13 cellular contexts compared by ENCODE assay signal in genomic region chr1:55195523-55196233, GRCh38. TPM values are rescaled to one million over a fixed set of nuclear protein-coding genes. Genes with fewer than 3 reads are reported as not detected.
DNase-seq lines count a peak whose midpoint lies in the region; ATAC-seq and TF ChIP-seq lines count a peak whose summit lies in the region.
"Had no signal": no experiment of that assay in that cellular context is flagged by ENCODE, and none has a peak within 500 bp of the region (broad histone marks: within the 10 kb centered on the region; RNA-seq: fewer than 3 reads in every experiment).

No MANE protein-coding gene starts in this region.

- TF ChIP-seq POLR2A in vagina (IDR thresholded peaks at IDR 0.05) (no peak), testis (IDR thresholded peaks at IDR 0.05) (no peak)

- no peaks in the 10 kb centered on the region for H3K9me3 Mint-ChIP-seq in activated CD4-positive, alpha-beta T cell treated with anti-CD3 and anti-CD28 coated beads for 36 hours (ENCODE audit: low read depth)
- H3K9me3 Mint-ChIP-seq in activated naive CD8-positive, alpha-beta T cell treated with anti-CD3 and anti-CD28 coated beads for 36 hours, result peaks cover 1% of the 10 kb centered on the region

- no peak overlapping the region for H3K4me3 ChIP-seq in skeletal muscle cell (ENCODE audit: low read depth, low read length)
- H3K4me3 ChIP-seq in MG63, result no peak overlapping the region
- H3K4me3 ChIP-seq in vagina, result no peak overlapping the region
- H3K4me3 ChIP-seq in testis, result no peak overlapping the region
- H3K4me3 ChIP-seq: esophagus muscularis mucosa had no signal

- H3K27ac ChIP-seq in vagina (no peak overlapping the region), testis (no peak overlapping the region)
- H3K27ac ChIP-seq: esophagus muscularis mucosa had no signal

- H3K4me1 Mint-ChIP-seq in activated CD4-positive, alpha-beta T cell treated with anti-CD3 and anti-CD28 coated beads for 36 hours, result peaks cover 63% of the 10 kb centered on the region
- H3K4me1 Mint-ChIP-seq in activated naive CD8-positive, alpha-beta T cell treated with anti-CD3 and anti-CD28 coated beads for 36 hours, result peaks cover 63% of the 10 kb centered on the region

- no peaks in the 10 kb centered on the region for H3K9me3 ChIP-seq in MG63
- H3K9me3 ChIP-seq in vagina, result no peaks in the 10 kb centered on the region
- no peaks in the 10 kb centered on the region for H3K9me3 ChIP-seq in testis
- H3K9me3 ChIP-seq: esophagus muscularis mucosa had no signal

- no peaks in the 10 kb centered on the region for H3K27me3 Mint-ChIP-seq in activated CD4-positive, alpha-beta T cell treated with anti-CD3 and anti-CD28 coated beads for 36 hours
- H3K27me3 Mint-ChIP-seq in activated naive CD8-positive, alpha-beta T cell treated with anti-CD3 and anti-CD28 coated beads for 36 hours, result no peaks in the 10 kb centered on the region
- H3K27me3 Mint-ChIP-seq: activated CD8-positive, alpha-beta memory T cell treated with anti-CD3 and anti-CD28 coated beads, Interleukin-2, amount 10 ng/mL, durations not matched to agents 7 days and 5 days had no signal

- intact Hi-C loops in activated CD4-positive, alpha-beta T cell treated with anti-CD3 and anti-CD28 coated beads for 36 hours (cut with DNase I, micrococcal nuclease), result no loop called here
- intact Hi-C loops in vagina (cut with DNase I) (no loop called here), testis (cut with DNase I; ENCODE audit: low total_unique reads) (no loop called here)

- TF ChIP-seq CTCF in vagina (IDR thresholded peaks at IDR 0.05) (no peak), testis (IDR thresholded peaks at IDR 0.05) (no peak)

- CTCF ChIA-PET in activated CD4-positive, alpha-beta T cell treated with anti-CD3 and anti-CD28 coated beads for 36 hours (lab: Charles Lee), result interaction anchor here (0.5 to 1.1 kb wide), 3 partner anchors 17 to 26 kb away, joined by 3 to 4 read pairs (median 4); no protein-coding TSS in a partner anchor

- 92 to 94% methylated on average over 3 of the region's 3 CpGs for WGBS in testis, 2 donors

- H3K4me1 ChIP-seq in vagina (peaks cover 29% of the 10 kb centered on the region), testis (no peaks in the 10 kb centered on the region)

- H3K36me3 Mint-ChIP-seq in activated CD4-positive, alpha-beta T cell treated with anti-CD3 and anti-CD28 coated beads for 36 hours (ENCODE audit: low read depth), result peaks cover 19% of the 10 kb centered on the region
- peaks cover 45% of the 10 kb centered on the region for H3K36me3 Mint-ChIP-seq in activated naive CD8-positive, alpha-beta T cell treated with anti-CD3 and anti-CD28 coated beads for 36 hours

- POLR2A ChIA-PET in activated CD4-positive, alpha-beta T cell treated with anti-CD3 and anti-CD28 coated beads for 36 hours (lab: Charles Lee), result interaction anchor here (1.3 kb wide), 1 partner anchor 14 kb away, joined by 6 read pairs; no protein-coding TSS in a partner anchor

- no peak overlapping the region for H3K4me3 Mint-ChIP-seq in activated CD4-positive, alpha-beta T cell treated with anti-CD3 and anti-CD28 coated beads for 36 hours
- H3K4me3 Mint-ChIP-seq in activated naive CD8-positive, alpha-beta T cell treated with anti-CD3 and anti-CD28 coated beads for 36 hours, result no peak overlapping the region
- H3K4me3 Mint-ChIP-seq: activated CD8-positive, alpha-beta memory T cell treated with anti-CD3 and anti-CD28 coated beads, Interleukin-2, amount 10 ng/mL, durations not matched to agents 7 days and 5 days; neural crest cell had no signal

- H3K36me3 ChIP-seq in MG63 (peaks cover 11% of the 10 kb centered on the region), vagina (no peaks in the 10 kb centered on the region), testis (ENCODE audit: low read depth, missing control alignments) (no peaks in the 10 kb centered on the region)

- no peaks in the 10 kb centered on the region for H3K27me3 ChIP-seq in MG63
- H3K27me3 ChIP-seq in vagina, result no peaks in the 10 kb centered on the region
- no peaks in the 10 kb centered on the region for H3K27me3 ChIP-seq in testis
- H3K27me3 ChIP-seq: esophagus muscularis mucosa had no signal

- DNase-seq in activated CD4-positive, alpha-beta T cell treated with anti-CD3 and anti-CD28 coated beads for 36 hours, result no peak
- no peak for DNase-seq in activated CD4-positive, alpha-beta T cell treated with anti-CD3 and anti-CD28 coated beads, Interleukin-2, amount 50 U/mL, for 1 hour
- DNase-seq in activated naive CD8-positive, alpha-beta T cell treated with anti-CD3 and anti-CD28 coated beads for 36 hours, result no peak
- DNase-seq in skeletal muscle cell (ENCODE audit: low read depth), result peak; percentile 73
- DNase-seq in MG63, result no peak
- no peak for DNase-seq in vagina (ENCODE audit: extremely low spot score in 2 of 2)
- DNase-seq in testis, result no peak
- DNase-seq: 8988T; activated CD8-positive, alpha-beta memory T cell treated with anti-CD3 and anti-CD28 coated beads, Interleukin-2, amount 10 ng/mL, durations not matched to agents 7 days and 5 days; NCI-H748 treated with DMSO at 0.1 percent for 48 hours had no signal

- peak overlapping the region; percentile 74 for H3K27ac Mint-ChIP-seq in activated CD4-positive, alpha-beta T cell treated with anti-CD3 and anti-CD28 coated beads for 36 hours
- H3K27ac Mint-ChIP-seq in activated naive CD8-positive, alpha-beta T cell treated with anti-CD3 and anti-CD28 coated beads for 36 hours, result peak overlapping the region; percentile 86
- H3K27ac Mint-ChIP-seq: activated CD8-positive, alpha-beta memory T cell treated with anti-CD3 and anti-CD28 coated beads, Interleukin-2, amount 10 ng/mL, durations not matched to agents 7 days and 5 days had no signal

- peak; percentile 74 for ATAC-seq in activated CD4-positive, alpha-beta T cell treated with anti-CD3 and anti-CD28 coated beads for 36 hours
- ATAC-seq in HG03280 (IDR thresholded peaks at IDR 0.05; ENCODE audit: unreplicated experiment), result peak; percentile 64
- ATAC-seq: activated CD8-positive, alpha-beta memory T cell treated with anti-CD3 and anti-CD28 coated beads, Interleukin-2, amount 10 ng/mL, durations not matched to agents 7 days and 5 days had no signal

RNA-seq across cellular contexts. Expression of gene USP24, which starts 19.5 kb away (rescaled TPM):
- 10 to 100 TPM; 37.0 to 39.7 TPM for total RNA-seq in activated CD4-positive, alpha-beta T cell treated with anti-CD3 and anti-CD28 coated beads for 36 hours
- 10 to 100 TPM; 44.4 to 51.2 TPM for total RNA-seq in activated naive CD8-positive, alpha-beta T cell treated with anti-CD3 and anti-CD28 coated beads for 36 hours
- 9.9 and 12.3 TPM in 2 replicates for total RNA-seq in MG63 (2014; rRNA removed; shearing (Covaris generic); ENCODE audit: low replicate concordance)
- 35.8 TPM for total RNA-seq in vagina
- 10 to 100 TPM; 50.3 to 50.9 TPM for total RNA-seq in testis
- 20.2 TPM for polyA plus RNA-seq in testis (ENCODE audit: insufficient read depth, low read depth, low replicate concordance)
